10 cellular contexts compared by ENCODE assay signal in the genomic region with DNA sequence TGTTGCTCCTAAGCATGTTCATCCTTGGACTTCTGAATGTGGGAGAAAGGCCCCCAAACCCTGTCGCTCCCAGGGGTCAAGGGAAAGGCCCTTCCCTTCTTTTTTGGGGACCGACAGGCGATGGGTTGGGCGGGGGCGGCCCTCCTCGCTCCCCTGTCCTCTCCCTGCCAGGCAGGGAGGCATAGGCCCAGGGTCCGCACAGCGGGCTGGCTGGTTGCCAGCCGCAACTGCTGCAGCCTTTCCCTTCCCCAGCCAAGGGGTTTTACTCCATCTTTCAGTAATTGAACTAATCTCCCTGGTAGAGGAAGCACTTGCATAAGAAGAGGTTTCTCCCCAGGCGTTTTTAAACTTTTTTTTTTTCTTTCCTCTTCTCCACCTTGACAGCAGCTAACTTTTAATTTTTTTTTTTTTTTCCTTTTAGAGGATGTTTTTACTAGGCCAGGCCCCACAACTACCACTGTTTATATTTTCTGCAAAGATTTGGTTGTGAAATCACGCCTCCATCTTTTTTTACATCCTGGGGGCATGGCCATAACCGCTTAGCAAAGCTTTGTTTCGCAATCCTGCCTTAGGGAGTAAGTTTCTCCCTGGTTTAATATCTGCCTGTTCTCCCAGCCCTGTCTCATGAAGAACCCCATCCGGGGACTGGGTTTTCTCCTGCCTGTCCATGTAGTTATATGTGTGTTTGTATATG.
DNase-seq lines count a peak whose midpoint lies in the region; ATAC-seq lines count a peak whose summit lies in the region.
"Had no signal": no experiment of that assay in that cellular context is flagged by ENCODE, and none has a peak within 500 bp of the region (broad histone marks: within the 10 kb centered on the region; RNA-seq: fewer than 3 reads in every experiment).

No MANE protein-coding gene starts in this region.

- no peak overlapping the region for H3K4me3 Mint-ChIP-seq in naive thymus-derived CD8-positive, alpha-beta T cell

- H3K36me3 Mint-ChIP-seq in naive thymus-derived CD8-positive, alpha-beta T cell: no peaks in the 10 kb centered on the region

- POLR2A ChIA-PET in naive thymus-derived CD8-positive, alpha-beta T cell (lab: Charles Lee): no interaction called here

- DNase-seq in AG08395 (ENCODE audit: low spot score) (peak; percentile 49), HuH-7 (ENCODE audit: low spot score) (peak; percentile 50), amniotic stem cell (lab: John Stamatoyannopoulos, UW) (peak; percentile 26), kidney glomerular epithelial cell (lab: John Stamatoyannopoulos, UW) (peak; percentile 14), NCI-H146 treated with DMSO at 0.1 percent for 48 hours (lab: John Stamatoyannopoulos, UW; ENCODE audit: unreplicated experiment) (no peak)
- no peak for DNase-seq in naive thymus-derived CD8-positive, alpha-beta T cell
- DNase-seq: erythroblast, NCI-H2171 had no signal

- no peak overlapping the region for H3K27ac Mint-ChIP-seq in naive thymus-derived CD8-positive, alpha-beta T cell

- no peaks in the 10 kb centered on the region for H3K9me3 Mint-ChIP-seq in naive thymus-derived CD8-positive, alpha-beta T cell

- peaks cover 0 to 1% (median 0%) of the 10 kb centered on the region in 5 donors for H3K27me3 Mint-ChIP-seq in naive thymus-derived CD8-positive, alpha-beta T cell

- H3K4me1 Mint-ChIP-seq in naive thymus-derived CD8-positive, alpha-beta T cell: peaks cover 0 to 6% (median 0%) of the 10 kb centered on the region in 4 donors

- ATAC-seq in GM21381 (IDR thresholded peaks at IDR 0.05; ENCODE audit: unreplicated experiment) (no peak), HG03135 (IDR thresholded peaks at IDR 0.05; ENCODE audit: unreplicated experiment) (no peak)
- no peak for ATAC-seq in naive thymus-derived CD8-positive, alpha-beta T cell

Comparison
In these comparisons a context has a peak if more than half of its experiments do, and no peak if none do; other contexts are left out.
1. DNase-seq: peak in AG08395 (single experiment), HuH-7 (single experiment), amniotic stem cell (single experiment) and kidney glomerular epithelial cell (single experiment); none in NCI-H146 treated with DMSO at 0.1 percent for 48 hours (single experiment) and naive thymus-derived CD8-positive, alpha-beta T cell (0 of 10).